19 cellular contexts compared by ENCODE assay signal in the genomic region with DNA sequence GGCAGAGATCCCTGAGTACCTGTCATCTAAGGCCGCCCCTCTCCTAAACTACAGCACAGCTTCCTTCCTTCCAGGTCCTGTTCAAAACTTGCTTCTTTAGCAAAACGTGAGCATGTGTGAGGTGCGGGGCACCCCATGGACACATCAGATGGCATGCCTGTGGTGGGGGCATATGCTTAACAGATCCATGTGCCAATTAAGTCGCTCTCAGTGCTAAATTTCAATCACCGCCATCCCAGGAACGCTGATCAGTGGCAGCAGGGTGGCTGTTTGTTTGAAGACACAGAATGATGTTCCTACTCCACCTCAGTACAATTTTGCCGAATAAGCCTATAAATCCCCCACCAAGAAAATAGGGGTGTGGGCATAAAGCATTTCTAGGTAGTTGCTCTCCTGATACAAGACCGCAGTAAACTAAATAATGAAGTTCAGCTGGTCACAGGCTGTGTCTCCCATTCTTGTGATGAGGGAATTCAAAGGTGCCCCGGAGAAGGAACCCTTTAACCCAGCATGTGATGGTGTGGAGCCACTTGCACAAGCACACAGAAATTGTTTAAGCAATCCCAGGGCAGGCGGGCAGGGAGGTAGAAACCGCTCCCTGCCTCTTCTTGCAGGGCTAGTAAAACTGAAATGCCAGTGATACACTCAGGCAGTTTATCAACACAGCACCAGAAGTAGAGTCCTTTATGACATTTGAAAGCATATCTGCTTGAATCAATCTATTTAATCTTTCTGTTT.
DNase-seq lines count a peak whose midpoint lies in the region; ATAC-seq and TF ChIP-seq lines count a peak whose summit lies in the region.
"Had no signal": no experiment of that assay in that cellular context is flagged by ENCODE, and none has a peak within 500 bp of the region (broad histone marks: within the 10 kb centered on the region; RNA-seq: fewer than 3 reads in every experiment).

No MANE protein-coding gene starts in this region.

- no peaks in the 10 kb centered on the region for H4K20me1 ChIP-seq in BLaER1 treated with 17β-estradiol and CSF1 and Interleukin-3, amounts not matched to agents 10 nM and 100 nM

- TF ChIP-seq CTCF in left lung (IDR thresholded peaks at IDR 0.05): no peak

- H3K27ac ChIP-seq in BLaER1 treated with 17β-estradiol and CSF1 and Interleukin-3, amounts not matched to agents 10 nM and 100 nM: peak overlapping the region in 10 of 11 experiments; percentile 41 to 84 (median 74); a peak in 19 of 22 replicates
- H3K27ac ChIP-seq in left lung: peak overlapping the region in 1 of 2 donors; percentile 48
- H3K27ac ChIP-seq: vagina had no signal

- H3K9ac ChIP-seq in BLaER1 treated with 17β-estradiol and CSF1 and Interleukin-3, amounts not matched to agents 10 nM and 100 nM: peak overlapping the region; percentile 20 to 67 (median 48); a peak in 19 of 22 replicates
- peak overlapping the region; percentile 44 for H3K9ac ChIP-seq in adipocyte (ENCODE audit: low read length)

- peaks cover 7% of the 10 kb centered on the region for H3K9me3 Mint-ChIP-seq in activated naive CD4-positive, alpha-beta T cell treated with anti-CD3 and anti-CD28 coated beads, Interleukin-2, amount 10 ng/mL, durations not matched to agents 7 days and 5 days

- H3K4me2 ChIP-seq in BLaER1 treated with 17β-estradiol and CSF1 and Interleukin-3, amounts not matched to agents 10 nM and 100 nM: peak overlapping the region; percentile 70 to 85 (median 74)

- H3K4me1 Mint-ChIP-seq in activated naive CD4-positive, alpha-beta T cell treated with anti-CD3 and anti-CD28 coated beads, Interleukin-2, amount 10 ng/mL, durations not matched to agents 7 days and 5 days: no peaks in the 10 kb centered on the region
- H3K4me1 Mint-ChIP-seq: activated CD4-positive, alpha-beta T cell treated with anti-CD3 and anti-CD28 coated beads for 36 hours; activated naive CD4-positive, alpha-beta T cell treated with anti-CD3 and anti-CD28 coated beads, Interleukin-2, amount 50 U/mL, for 24 hours had no signal

- no peak overlapping the region for H3K4me3 Mint-ChIP-seq in activated naive CD4-positive, alpha-beta T cell treated with anti-CD3 and anti-CD28 coated beads, Interleukin-2, amount 10 ng/mL, durations not matched to agents 7 days and 5 days
- H3K4me3 Mint-ChIP-seq: activated CD4-positive, alpha-beta T cell treated with anti-CD3 and anti-CD28 coated beads for 36 hours; activated naive CD4-positive, alpha-beta T cell treated with anti-CD3 and anti-CD28 coated beads, Interleukin-2, amount 50 U/mL, for 24 hours had no signal

- H3K27me3 Mint-ChIP-seq in activated naive CD4-positive, alpha-beta T cell treated with anti-CD3 and anti-CD28 coated beads, Interleukin-2, amount 10 ng/mL, durations not matched to agents 7 days and 5 days: no peaks in the 10 kb centered on the region
- H3K27me3 Mint-ChIP-seq: activated CD4-positive, alpha-beta T cell treated with anti-CD3 and anti-CD28 coated beads for 36 hours; activated naive CD4-positive, alpha-beta T cell treated with anti-CD3 and anti-CD28 coated beads, Interleukin-2, amount 50 U/mL, for 24 hours had no signal

- DNase-seq in adipocyte (ENCODE audit: low read depth) (no peak), left lung (peak in 1 of 2 donors; percentile 52), NCI-H2227 (lab: John Stamatoyannopoulos, UW; ENCODE audit: unreplicated experiment) (no peak)
- no peak for DNase-seq in activated naive CD4-positive, alpha-beta T cell treated with anti-CD3 and anti-CD28 coated beads, Interleukin-2, amount 10 ng/mL, durations not matched to agents 7 days and 5 days
- DNase-seq: activated CD4-positive, alpha-beta T cell treated with anti-CD3 and anti-CD28 coated beads for 36 hours; activated T-cell treated with anti-CD3 and anti-CD28 coated beads for 4 hours; EL; NCI-H1436; NCI-H446 treated with DMSO at 0.1 percent for 48 hours; occipital lobe; stimulated activated CD4-positive, alpha-beta T cell treated with anti-CD3 and anti-CD28 coated beads, Interleukin-2, amount 100 ng/mL, for 24 hours; T-helper 9 cell had no signal

- peak; percentile 17 for ATAC-seq in HG02798 (IDR thresholded peaks at IDR 0.05; ENCODE audit: poor library complexity, unreplicated experiment)
- peak; percentile 47 for ATAC-seq in left lung
- no peak for ATAC-seq in activated CD4-positive, CD25-positive, alpha-beta regulatory T cell treated with anti-CD3 and anti-CD28 coated beads, Interleukin-2, amount 50 U/mL, for 24 hours
- ATAC-seq in HG03571 (IDR thresholded peaks at IDR 0.05; ENCODE audit: unreplicated experiment): no peak
- ATAC-seq: activated CD4-positive, alpha-beta T cell treated with anti-CD3 and anti-CD28 coated beads for 36 hours; body of pancreas had no signal

- no peaks in the 10 kb centered on the region for H3K36me3 ChIP-seq in BLaER1 treated with 17β-estradiol and CSF1 and Interleukin-3, amounts not matched to agents 10 nM and 100 nM
- H3K36me3 ChIP-seq in adipocyte (ENCODE audit: control insufficient read depth, insufficient read depth, low read length, severe bottlenecking): no peaks in the 10 kb centered on the region
- H3K36me3 ChIP-seq in left lung: no peaks in the 10 kb centered on the region
- H3K36me3 ChIP-seq: vagina had no signal

- CTCF ChIA-PET in activated naive CD4-positive, alpha-beta T cell treated with anti-CD3 and anti-CD28 coated beads, Interleukin-2, amount 10 ng/mL, durations not matched to agents 7 days and 5 days (lab: Charles Lee): no interaction called here

- no peaks in the 10 kb centered on the region for H3K27me3 ChIP-seq in BLaER1 treated with 17β-estradiol and CSF1 and Interleukin-3, amounts not matched to agents 10 nM and 100 nM
- H3K27me3 ChIP-seq in adipocyte (replicated peaks; ENCODE audit: control insufficient read depth, insufficient read depth, low read length) (no peaks in the 10 kb centered on the region), left lung (no peaks in the 10 kb centered on the region)
- H3K27me3 ChIP-seq: body of pancreas, vagina had no signal

- peaks cover 32 to 47% (median 43%) of the 10 kb centered on the region in 10 experiments for H3K4me1 ChIP-seq in BLaER1 treated with 17β-estradiol and CSF1 and Interleukin-3, amounts not matched to agents 10 nM and 100 nM
- H3K4me1 ChIP-seq in adipocyte (ENCODE audit: control insufficient read depth, insufficient read depth, low read length): peaks cover 9% of the 10 kb centered on the region
- H3K4me1 ChIP-seq in left lung: peaks cover 0 to 28% of the 10 kb centered on the region in 2 donors
- H3K4me1 ChIP-seq: vagina had no signal

- H3K9me3 ChIP-seq in BLaER1 treated with 17β-estradiol and CSF1 and Interleukin-3, amounts not matched to agents 10 nM and 100 nM (replicated peaks in 1 of 11): peaks cover 0 to 24% (median 14%) of the 10 kb centered on the region in 11 experiments; a peak in 14 of 22 replicates
- H3K9me3 ChIP-seq in adipocyte (ENCODE audit: control insufficient read depth, low read length): no peaks in the 10 kb centered on the region
- H3K9me3 ChIP-seq in left lung: no peaks in the 10 kb centered on the region
- H3K9me3 ChIP-seq: body of pancreas, vagina had no signal

- intact Hi-C loops in left lung (cut with DNase I): no loop called here

- peak overlapping the region in 1 of 10 experiments; percentile 3; a peak in 1 of 20 replicates for H3K4me3 ChIP-seq in BLaER1 treated with 17β-estradiol and CSF1 and Interleukin-3, amounts not matched to agents 10 nM and 100 nM
- H3K4me3 ChIP-seq in adipocyte (ENCODE audit: low read length) (peak overlapping the region; percentile 56), left lung (no peak overlapping the region)
- H3K4me3 ChIP-seq: body of pancreas had no signal

- no peaks in the 10 kb centered on the region for H3K36me3 Mint-ChIP-seq in activated naive CD4-positive, alpha-beta T cell treated with anti-CD3 and anti-CD28 coated beads, Interleukin-2, amount 10 ng/mL, durations not matched to agents 7 days and 5 days
- H3K36me3 Mint-ChIP-seq: activated naive CD4-positive, alpha-beta T cell treated with anti-CD3 and anti-CD28 coated beads, Interleukin-2, amount 50 U/mL, for 24 hours had no signal

- no peak overlapping the region for H3K27ac Mint-ChIP-seq in activated naive CD4-positive, alpha-beta T cell treated with anti-CD3 and anti-CD28 coated beads, Interleukin-2, amount 10 ng/mL, durations not matched to agents 7 days and 5 days
- H3K27ac Mint-ChIP-seq: activated CD4-positive, alpha-beta T cell treated with anti-CD3 and anti-CD28 coated beads for 36 hours; activated naive CD4-positive, alpha-beta T cell treated with anti-CD3 and anti-CD28 coated beads, Interleukin-2, amount 50 U/mL, for 24 hours had no signal

Comparison
In these comparisons a context has a peak if more than half of its experiments do, and no peak if none do; other contexts are left out.
1. ATAC-seq: peak in HG02798 (single experiment) and left lung (single experiment); none in activated CD4-positive, CD25-positive, alpha-beta regulatory T cell treated with anti-CD3 and anti-CD28 coated beads, Interleukin-2, amount 50 U/mL, for 24 hours (0 of 2) and HG03571 (single experiment).